2 cellular contexts compared by ENCODE assay signal in genomic region chr1:175591083-175591743, GRCh38.
TF ChIP-seq lines count a peak whose summit lies in the region.

No MANE protein-coding gene starts in this region.

TF ChIP-seq in endothelial cell of umbilical vein, 7 proteins besides CTCF, POLR2A, EP300 and RAD21 (continued from another document):
- TF ChIP-seq EZH2 (IDR thresholded peaks at IDR 0.05; ENCODE audit: borderline replicate concordance, low read depth, low read length, severe bottlenecking) = no peak

TF ChIP-seq in GM23338, 12 proteins besides CTCF, POLR2A, EP300 and RAD21 (continued from another document):
- TF ChIP-seq, protein P1, sequence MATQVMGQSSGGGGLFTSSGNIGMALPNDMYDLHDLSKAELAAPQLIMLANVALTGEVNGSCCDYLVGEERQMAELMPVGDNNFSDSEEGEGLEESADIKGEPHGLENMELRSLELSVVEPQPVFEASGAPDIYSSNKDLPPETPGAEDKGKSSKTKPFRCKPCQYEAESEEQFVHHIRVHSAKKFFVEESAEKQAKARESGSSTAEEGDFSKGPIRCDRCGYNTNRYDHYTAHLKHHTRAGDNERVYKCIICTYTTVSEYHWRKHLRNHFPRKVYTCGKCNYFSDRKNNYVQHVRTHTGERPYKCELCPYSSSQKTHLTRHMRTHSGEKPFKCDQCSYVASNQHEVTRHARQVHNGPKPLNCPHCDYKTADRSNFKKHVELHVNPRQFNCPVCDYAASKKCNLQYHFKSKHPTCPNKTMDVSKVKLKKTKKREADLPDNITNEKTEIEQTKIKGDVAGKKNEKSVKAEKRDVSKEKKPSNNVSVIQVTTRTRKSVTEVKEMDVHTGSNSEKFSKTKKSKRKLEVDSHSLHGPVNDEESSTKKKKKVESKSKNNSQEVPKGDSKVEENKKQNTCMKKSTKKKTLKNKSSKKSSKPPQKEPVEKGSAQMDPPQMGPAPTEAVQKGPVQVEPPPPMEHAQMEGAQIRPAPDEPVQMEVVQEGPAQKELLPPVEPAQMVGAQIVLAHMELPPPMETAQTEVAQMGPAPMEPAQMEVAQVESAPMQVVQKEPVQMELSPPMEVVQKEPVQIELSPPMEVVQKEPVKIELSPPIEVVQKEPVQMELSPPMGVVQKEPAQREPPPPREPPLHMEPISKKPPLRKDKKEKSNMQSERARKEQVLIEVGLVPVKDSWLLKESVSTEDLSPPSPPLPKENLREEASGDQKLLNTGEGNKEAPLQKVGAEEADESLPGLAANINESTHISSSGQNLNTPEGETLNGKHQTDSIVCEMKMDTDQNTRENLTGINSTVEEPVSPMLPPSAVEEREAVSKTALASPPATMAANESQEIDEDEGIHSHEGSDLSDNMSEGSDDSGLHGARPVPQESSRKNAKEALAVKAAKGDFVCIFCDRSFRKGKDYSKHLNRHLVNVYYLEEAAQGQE (IDR thresholded peaks at IDR 0.05; ENCODE audit: unreplicated experiment) = no peak
TF ChIP-seq in GM23338: peak in this region for 0.
